ENCODE assay signal across 24 cellular contexts in the genomic region with DNA sequence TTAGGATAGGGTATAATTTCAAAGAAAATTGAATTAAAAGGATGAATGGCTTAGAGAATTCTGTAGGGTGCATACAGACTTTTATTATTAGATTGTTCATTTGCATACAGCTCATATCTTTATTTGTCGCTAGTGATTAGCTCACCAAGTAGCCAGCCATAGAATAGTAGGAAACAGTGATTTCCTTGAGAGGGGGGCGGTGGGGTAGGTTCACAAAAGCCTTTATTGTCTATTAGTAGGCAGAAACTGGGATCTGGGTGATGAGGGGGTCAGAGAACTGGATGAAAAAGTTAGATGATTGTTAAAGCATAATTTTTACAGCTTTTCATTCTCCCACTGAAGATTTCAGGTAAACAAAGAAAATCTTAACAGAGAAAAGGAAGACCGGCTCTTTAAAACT.
A peak's percentile ranks its signal among the peaks of the same experiment; 100 is the strongest.
DNase-seq lines count a peak whose midpoint lies in the region; ATAC-seq, FAIRE-seq and TF ChIP-seq lines count a peak whose summit lies in the region.
"Had no signal": no experiment of that assay in that cellular context is flagged by ENCODE, and none has a peak within 500 bp of the region (broad histone marks: within the 10 kb centered on the region; RNA-seq: fewer than 3 reads in every experiment).

No MANE protein-coding gene starts in this region.

- no TSS peak for BruUV-seq in endothelial cell of umbilical vein (replicated peaks; lab: Mats Ljungman, UMichigan)

- H3K4me3 Mint-ChIP-seq in naive thymus-derived CD4-positive, alpha-beta T cell = no peak overlapping the region
- H3K4me3 Mint-ChIP-seq: CD14-positive monocyte; CD4-positive, alpha-beta T cell; CD8-positive, alpha-beta memory T cell; H9 had no signal

- DNase-seq in SK-N-SH (no peak), endothelial cell of umbilical vein (ENCODE audit: low read depth, low spot score) (peak; percentile 73), pulmonary artery endothelial cell (ENCODE audit: low read depth, low spot score) (peak; percentile 4)
- no peak for DNase-seq in naive thymus-derived CD4-positive, alpha-beta T cell
- DNase-seq: ACHN; AML-193; BE2C; Calu3; CD4-positive, alpha-beta T cell; CD8-positive, alpha-beta memory T cell; COR-L47; DMS79 treated with DMSO at 0.1 percent for 48 hours; GF-D8; GM23248; H9 had no signal

- FAIRE-seq in endothelial cell of umbilical vein (lab: Jason Lieb, UNC) = peak; percentile 53
- FAIRE-seq: A549, GM12891, GM18507 had no signal

- H3K9me2 ChIP-seq in SK-N-SH = no peaks in the 10 kb centered on the region

- ATAC-seq in SK-N-SH treated with all-trans-retinoic acid at 6 μM for 48 hours (no peak), GM19397 (IDR thresholded peaks at IDR 0.05; ENCODE audit: unreplicated experiment) (no peak)
- no peak for ATAC-seq in naive thymus-derived CD4-positive, alpha-beta T cell
- ATAC-seq: A549, HCT116 had no signal

- CTCF ChIA-PET in SK-N-SH (lab: Yijun Ruan, JAX) (no interaction called here), endothelial cell of umbilical vein (lab: Charles Lee) (interaction anchor here (1.0 to 1.6 kb wide), 3 partner anchors 9 to 76 kb away, joined by 3 to 5 read pairs (median 3); no protein-coding TSS in a partner anchor)
- CTCF ChIA-PET in naive thymus-derived CD4-positive, alpha-beta T cell (lab: Charles Lee) = no interaction called here

- H3K27ac Mint-ChIP-seq in naive thymus-derived CD4-positive, alpha-beta T cell = peak overlapping the region in 1 of 9 donors; percentile 29
- H3K27ac Mint-ChIP-seq: CD14-positive monocyte; CD4-positive, alpha-beta T cell; CD8-positive, alpha-beta memory T cell; H9 had no signal

- no peak for TF ChIP-seq POLR2A in endothelial cell of umbilical vein (IDR thresholded peaks at IDR 0.05; ENCODE audit: low read depth, low read length)

- H3K9me3 ChIP-seq in SK-N-SH (no peaks in the 10 kb centered on the region), endothelial cell of umbilical vein (replicated peaks; ENCODE audit: control insufficient read depth, insufficient read depth, low read length) (no peaks in the 10 kb centered on the region)
- H3K9me3 ChIP-seq in naive thymus-derived CD4-positive, alpha-beta T cell (ENCODE audit: control insufficient read depth in 2 of 3, low read length in 3 of 3) = no peaks in the 10 kb centered on the region
- H3K9me3 ChIP-seq: A549; BE2C; BLaER1 treated with 17β-estradiol and CSF1 and Interleukin-3, amounts not matched to agents 10 nM and 100 nM had no signal

- TF ChIP-seq CTCF in SK-N-SH (IDR thresholded peaks at IDR 0.05) = no peak
- TF ChIP-seq CTCF in endothelial cell of umbilical vein (IDR thresholded peaks at IDR 0.05; ENCODE audit: extremely low read depth in 1 of 2, insufficient read depth in 1 of 2, low read depth in 1 of 2, low read length in 2 of 2) = no peak

- no peak overlapping the region for H3K4me3 ChIP-seq in SK-N-SH (ENCODE audit: low read depth in 2 of 2, low read length in 1 of 2)
- H3K4me3 ChIP-seq in endothelial cell of umbilical vein (replicated peaks in 1 of 3; ENCODE audit: insufficient read depth in 1 of 3, low read depth in 1 of 3, low read length in 3 of 3) = no peak overlapping the region
- H3K4me3 ChIP-seq in naive thymus-derived CD4-positive, alpha-beta T cell (ENCODE audit: low read length) = no peak overlapping the region
- H3K4me3 ChIP-seq: A549; BLaER1 treated with 17β-estradiol and CSF1 and Interleukin-3, amounts not matched to agents 10 nM and 100 nM; GM23248 had no signal

- H2AFZ ChIP-seq in SK-N-SH (ENCODE audit: low read depth) (peak overlapping the region; percentile 29; the same call in 1 of the 2 replicates), endothelial cell of umbilical vein (ENCODE audit: low read depth, low read length) (peak overlapping the region; percentile 83)
- H2AFZ ChIP-seq: GM23248 had no signal

- no peak for TF ChIP-seq RAD21 in SK-N-SH (IDR thresholded peaks at IDR 0.05; ENCODE audit: low read length)

- 58% methylated on average over 3 of the region's 3 CpGs for WGBS in SK-N-SH (ENCODE audit: low lambda C conversion rate)

- no peaks in the 10 kb centered on the region for H3K36me3 ChIP-seq in SK-N-SH (replicated peaks in 1 of 2; ENCODE audit: control insufficient read depth in 1 of 2, insufficient read depth in 2 of 2, low read length in 1 of 2)
- no peaks in the 10 kb centered on the region for H3K36me3 ChIP-seq in endothelial cell of umbilical vein (ENCODE audit: control insufficient read depth in 2 of 2, extremely low read depth in 1 of 2, insufficient read depth in 2 of 2, low read length in 2 of 2)
- no peaks in the 10 kb centered on the region for H3K36me3 ChIP-seq in naive thymus-derived CD4-positive, alpha-beta T cell (ENCODE audit: control insufficient read depth in 2 of 3, insufficient read depth in 3 of 3, low read length in 3 of 3)
- H3K36me3 ChIP-seq: BE2C; BLaER1 treated with 17β-estradiol and CSF1 and Interleukin-3, amounts not matched to agents 10 nM and 100 nM had no signal

- intact Hi-C loops in endothelial cell of umbilical vein (cut with micrococcal nuclease) = no loop called here
- intact Hi-C loops in naive thymus-derived CD4-positive, alpha-beta T cell (cut with micrococcal nuclease) = no loop called here

- H3K4me2 ChIP-seq in SK-N-SH (no peak overlapping the region), endothelial cell of umbilical vein (ENCODE audit: insufficient read depth, low read length) (peak overlapping the region; percentile 52)
- H3K4me2 ChIP-seq: A549; BLaER1 treated with 17β-estradiol and CSF1 and Interleukin-3, amounts not matched to agents 10 nM and 100 nM had no signal

- dilution Hi-C loops in endothelial cell of umbilical vein (cut with MboI; ENCODE audit: extremely low pct_ligation_motif_present, low sequenced_read_pairs) = no loop called here

- no peak for TF ChIP-seq EP300 in SK-N-SH (IDR thresholded peaks at IDR 0.05; ENCODE audit: borderline replicate concordance in 1 of 2, low read depth in 1 of 2, low read length in 1 of 2)

- H3K27me3 Mint-ChIP-seq in naive thymus-derived CD4-positive, alpha-beta T cell = peaks cover 0 to 23% (median 0%) of the 10 kb centered on the region in 5 donors
- H3K27me3 Mint-ChIP-seq: CD4-positive, alpha-beta T cell had no signal

- H4K20me1 ChIP-seq in SK-N-SH (ENCODE audit: insufficient read depth) (no peaks in the 10 kb centered on the region), endothelial cell of umbilical vein (replicated peaks; ENCODE audit: control insufficient read depth, extremely low read depth, insufficient read depth, low read length) (no peaks in the 10 kb centered on the region)
- H4K20me1 ChIP-seq: BLaER1 treated with 17β-estradiol and CSF1 and Interleukin-3, amounts not matched to agents 10 nM and 100 nM had no signal

- no peaks in the 10 kb centered on the region for H3K27me3 ChIP-seq in SK-N-SH (ENCODE audit: insufficient read depth)
- no peaks in the 10 kb centered on the region for H3K27me3 ChIP-seq in endothelial cell of umbilical vein (ENCODE audit: control insufficient read depth in 2 of 2, insufficient read depth in 2 of 2, low read length in 2 of 2)
- no peaks in the 10 kb centered on the region for H3K27me3 ChIP-seq in naive thymus-derived CD4-positive, alpha-beta T cell (ENCODE audit: control insufficient read depth in 2 of 2, insufficient read depth in 2 of 2, low read length in 2 of 2)
- H3K27me3 ChIP-seq: BE2C; BLaER1 treated with 17β-estradiol and CSF1 and Interleukin-3, amounts not matched to agents 10 nM and 100 nM had no signal

- H3K27ac ChIP-seq in SK-N-SH (ENCODE audit: low read depth in 2 of 2, low read length in 1 of 2) (no peak overlapping the region), endothelial cell of umbilical vein (ENCODE audit: insufficient read depth, low read depth, low read length) (peak overlapping the region; percentile 43)
- H3K27ac ChIP-seq in naive thymus-derived CD4-positive, alpha-beta T cell (ENCODE audit: low read depth, low read length) = no peak overlapping the region
- H3K27ac ChIP-seq: 22Rv1; A549; BLaER1 treated with 17β-estradiol and CSF1 and Interleukin-3, amounts not matched to agents 10 nM and 100 nM; GM23248 had no signal

- H3K79me2 ChIP-seq in SK-N-SH (ENCODE audit: insufficient read depth) = no peaks in the 10 kb centered on the region
- no peaks in the 10 kb centered on the region for H3K79me2 ChIP-seq in endothelial cell of umbilical vein (ENCODE audit: control insufficient read depth, insufficient read depth, low read length)

- peaks cover 0 to 12% (median 4%) of the 10 kb centered on the region in 7 donors for H3K4me1 Mint-ChIP-seq in naive thymus-derived CD4-positive, alpha-beta T cell

- H3K36me3 Mint-ChIP-seq in naive thymus-derived CD4-positive, alpha-beta T cell = no peaks in the 10 kb centered on the region
- H3K36me3 Mint-ChIP-seq: CD14-positive monocyte; CD8-positive, alpha-beta memory T cell had no signal

- no peaks in the 10 kb centered on the region for H3K9me1 ChIP-seq in endothelial cell of umbilical vein (replicated peaks; ENCODE audit: control insufficient read depth, extremely low read depth, insufficient read depth, low read length)

- H3K9ac ChIP-seq in SK-N-SH (no peak overlapping the region), endothelial cell of umbilical vein (replicated peaks; ENCODE audit: extremely low read depth, insufficient read depth, low read length) (peak overlapping the region; percentile 51)
- H3K9ac ChIP-seq: BLaER1 treated with 17β-estradiol and CSF1 and Interleukin-3, amounts not matched to agents 10 nM and 100 nM; GM23248 had no signal

- POLR2A ChIA-PET in SK-N-SH (lab: Yijun Ruan, JAX) = no interaction called here
- POLR2A ChIA-PET in endothelial cell of umbilical vein (lab: Charles Lee) = no interaction called here
- POLR2A ChIA-PET in naive thymus-derived CD4-positive, alpha-beta T cell (lab: Charles Lee) = no interaction called here

- H3K9me3 Mint-ChIP-seq in naive thymus-derived CD4-positive, alpha-beta T cell = no peaks in the 10 kb centered on the region
- H3K9me3 Mint-ChIP-seq: CD14-positive monocyte; CD4-positive, alpha-beta T cell; CD8-positive, alpha-beta memory T cell; H9 had no signal

- H3F3A ChIP-seq in SK-N-SH (replicated peaks; ENCODE audit: insufficient read depth) = peaks cover 5% of the 10 kb centered on the region

- H3K4me1 ChIP-seq in SK-N-SH (ENCODE audit: control insufficient read depth in 1 of 2, insufficient read depth in 2 of 2, low read depth in 1 of 2, low read length in 1 of 2) (peaks cover 0 to 3% of the 10 kb centered on the region in 2 experiments; a peak in 1 of 4 replicates), endothelial cell of umbilical vein (ENCODE audit: control insufficient read depth, extremely low read depth, insufficient read depth, low read length) (peaks cover 12% of the 10 kb centered on the region)
- H3K4me1 ChIP-seq in naive thymus-derived CD4-positive, alpha-beta T cell (ENCODE audit: control insufficient read depth in 2 of 2, insufficient read depth in 2 of 2, low read length in 2 of 2) = no peaks in the 10 kb centered on the region
- H3K4me1 ChIP-seq: A549; BE2C; BLaER1 treated with 17β-estradiol and CSF1 and Interleukin-3, amounts not matched to agents 10 nM and 100 nM had no signal

TF ChIP-seq in SK-N-SH, 30 proteins besides CTCF, POLR2A, EP300 and RAD21 (continues in another document):
- TF ChIP-seq GATA2 (CRISPR knock-in tag; IDR thresholded peaks at IDR 0.05) = no peak
- no peak for TF ChIP-seq FOXJ3 (CRISPR knock-in tag; IDR thresholded peaks at IDR 0.05)

TF ChIP-seq in endothelial cell of umbilical vein, 7 proteins besides CTCF, POLR2A, EP300 and RAD21 (continues in another document):
- no peak for TF ChIP-seq JUN (IDR thresholded peaks at IDR 0.05; ENCODE audit: borderline replicate concordance, insufficient read depth, insufficient read length, low read depth)

Comparison
In these comparisons a context has a peak if more than half of its experiments do, and no peak if none do; other contexts are left out.
1. DNase-seq: peak in endothelial cell of umbilical vein (single experiment) and pulmonary artery endothelial cell (single experiment); none in SK-N-SH (single experiment) and naive thymus-derived CD4-positive, alpha-beta T cell (0 of 9).